ENCODE assay signal across 8 cellular contexts in genomic region chr11:62622476-62622875, GRCh38. TPM values are rescaled to one million over a fixed set of nuclear protein-coding genes. Genes with fewer than 3 reads are reported as not detected.
DNase-seq lines count a peak whose midpoint lies in the region; ATAC-seq, FAIRE-seq and TF ChIP-seq lines count a peak whose summit lies in the region.

No MANE protein-coding gene starts in this region.

- H3K4me1 ChIP-seq in ascending aorta (peaks cover 4 to 10% of the 10 kb centered on the region in 2 donors), lung (ENCODE audit: control insufficient read depth in 2 of 2, insufficient read depth in 2 of 2, low read length in 2 of 2) (peaks cover 5 to 6% of the 10 kb centered on the region in 2 donors), testis (peaks cover 7% of the 10 kb centered on the region)

- CTCF ChIA-PET in activated CD8-positive, alpha-beta memory T cell treated with anti-CD3 and anti-CD28 coated beads, Interleukin-2, amount 10 ng/mL, durations not matched to agents 7 days and 5 days (lab: Charles Lee) = interaction anchor here (0.8 to 4.2 kb wide), 10 partner anchors 11 to 228 kb away, joined by 3 to 39 read pairs (median 6); partner anchors contain the start of genes C11orf98, CSKMT, EML3 and ROM1

- peaks cover 24 to 31% of the 10 kb centered on the region in 2 donors for H3K36me3 ChIP-seq in ascending aorta
- H3K36me3 ChIP-seq in lung (ENCODE audit: control insufficient read depth in 2 of 2, insufficient read depth in 2 of 2, low read length in 2 of 2) = peaks cover 7 to 22% of the 10 kb centered on the region in 2 donors
- no peaks in the 10 kb centered on the region for H3K36me3 ChIP-seq in testis (ENCODE audit: low read depth, missing control alignments)

- H3K27me3 Mint-ChIP-seq in activated CD8-positive, alpha-beta memory T cell treated with anti-CD3 and anti-CD28 coated beads, Interleukin-2, amount 10 ng/mL, durations not matched to agents 7 days and 5 days = no peaks in the 10 kb centered on the region

- peak overlapping the region; percentile 69 to 93 for H3K4me3 ChIP-seq in ascending aorta
- no peak overlapping the region for H3K4me3 ChIP-seq in lung
- H3K4me3 ChIP-seq in testis = peak overlapping the region; percentile 79 to 94

- peak overlapping the region; percentile 85 for H3K27ac Mint-ChIP-seq in activated CD8-positive, alpha-beta memory T cell treated with anti-CD3 and anti-CD28 coated beads, Interleukin-2, amount 10 ng/mL, durations not matched to agents 7 days and 5 days

- DNase-seq in activated CD8-positive, alpha-beta memory T cell treated with anti-CD3 and anti-CD28 coated beads, Interleukin-2, amount 10 ng/mL, durations not matched to agents 7 days and 5 days = no peak
- DNase-seq in activated CD8-positive, alpha-beta memory T cell treated with anti-CD3 and anti-CD28 coated beads, Interleukin-2, amount 50 U/mL, for 48 hours = no peak
- DNase-seq in ascending aorta (ENCODE audit: low spot score in 2 of 2) (no peak), lung (ENCODE audit: low spot score) (no peak), testis (no peak), GM12891 (ENCODE audit: insufficient read length, low spot score) (no peak), NCI-H2227 (lab: John Stamatoyannopoulos, UW; ENCODE audit: unreplicated experiment) (no peak), NCI-H1417 treated with DMSO at 0.1 percent for 48 hours (lab: John Stamatoyannopoulos, UW) (no peak)

- H3K9me3 Mint-ChIP-seq in activated CD8-positive, alpha-beta memory T cell treated with anti-CD3 and anti-CD28 coated beads, Interleukin-2, amount 10 ng/mL, durations not matched to agents 7 days and 5 days (ENCODE audit: low read depth) = no peaks in the 10 kb centered on the region

- H3K9me3 ChIP-seq in ascending aorta (no peaks in the 10 kb centered on the region), lung (ENCODE audit: control insufficient read depth in 2 of 2, insufficient read depth in 1 of 2, low read length in 1 of 2) (no peaks in the 10 kb centered on the region), testis (no peaks in the 10 kb centered on the region)

- no peak for TF ChIP-seq POLR2A in testis (IDR thresholded peaks at IDR 0.05)
- TF ChIP-seq POLR2A in GM12891 (IDR thresholded peaks at IDR 0.05; ENCODE audit: low read depth, low read length) = no peak

- peak overlapping the region; percentile 60 for H3K4me3 Mint-ChIP-seq in activated CD8-positive, alpha-beta memory T cell treated with anti-CD3 and anti-CD28 coated beads, Interleukin-2, amount 10 ng/mL, durations not matched to agents 7 days and 5 days

- ATAC-seq in activated CD8-positive, alpha-beta memory T cell treated with anti-CD3 and anti-CD28 coated beads, Interleukin-2, amount 10 ng/mL, durations not matched to agents 7 days and 5 days = no peak
- no peak for ATAC-seq in lung (ENCODE audit: insufficient read depth, low FRiP score)

- peaks cover 26% of the 10 kb centered on the region for H3K36me3 Mint-ChIP-seq in activated CD8-positive, alpha-beta memory T cell treated with anti-CD3 and anti-CD28 coated beads, Interleukin-2, amount 10 ng/mL, durations not matched to agents 7 days and 5 days

- H3K4me1 Mint-ChIP-seq in activated CD8-positive, alpha-beta memory T cell treated with anti-CD3 and anti-CD28 coated beads, Interleukin-2, amount 10 ng/mL, durations not matched to agents 7 days and 5 days = peaks cover 19% of the 10 kb centered on the region

- intact Hi-C loops in ascending aorta (cut with DNase I) (loop anchor here (1.0 to 2.0 kb wide), 2 partner anchors 24 to 30 kb away; partner anchors contain the start of gene GANAB), testis (cut with DNase I; ENCODE audit: low total_unique reads) (no loop called here)

- no peak for TF ChIP-seq CTCF in ascending aorta (IDR thresholded peaks at IDR 0.05)
- no peak for TF ChIP-seq CTCF in lung (IDR thresholded peaks at IDR 0.05; ENCODE audit: control extremely low read depth, extremely low read depth)
- no peak for TF ChIP-seq CTCF in testis (IDR thresholded peaks at IDR 0.05)

- H3K27ac ChIP-seq in ascending aorta (peak overlapping the region; percentile 67 to 92), lung (ENCODE audit: low read depth in 1 of 2, low read length in 1 of 2) (peak overlapping the region; percentile 80 to 95), testis (peak overlapping the region; percentile 81 to 84)

- FAIRE-seq in GM12891 (lab: Jason Lieb, UNC) = no peak

- H3K27me3 ChIP-seq in ascending aorta = no peaks in the 10 kb centered on the region
- no peaks in the 10 kb centered on the region for H3K27me3 ChIP-seq in lung (ENCODE audit: control insufficient read depth, insufficient read depth)
- no peaks in the 10 kb centered on the region for H3K27me3 ChIP-seq in testis

- 75 to 76% methylated on average over 3 of the region's 3 CpGs for WGBS in lung, 2 donors
- 59 to 77% methylated on average over 3 of the region's 3 CpGs for WGBS in testis, 2 donors

TF ChIP-seq in GM12891, 5 proteins besides CTCF, POLR2A, EP300 and RAD21:
- no peak for TF ChIP-seq PAX5 (IDR thresholded peaks at IDR 0.05; ENCODE audit: insufficient read depth, low read length, severe bottlenecking)
- TF ChIP-seq POLR2AphosphoS5 (IDR thresholded peaks at IDR 0.05; ENCODE audit: low read depth, low read length) = no peak
- TF ChIP-seq POU2F2 (IDR thresholded peaks at IDR 0.05; ENCODE audit: low read depth, low read length) = no peak
- TF ChIP-seq TAF1 (IDR thresholded peaks at IDR 0.05; ENCODE audit: low read depth, low read length) = no peak
- TF ChIP-seq SPI1 (IDR thresholded peaks at IDR 0.05; ENCODE audit: low read depth, low read length) = no peak

RNA-seq across cellular contexts. Expression of gene B3GAT3, which starts 0.7 kb away (rescaled TPM):
- 10 to 100 TPM; 64.5 to 69.7 TPM for total RNA-seq in activated CD8-positive, alpha-beta memory T cell treated with anti-CD3 and anti-CD28 coated beads, Interleukin-2, amount 10 ng/mL, durations not matched to agents 7 days and 5 days
- 61.3 TPM for total RNA-seq in ascending aorta
- total RNA-seq in lung = 10 to 100 TPM; 14.6 to 48.7 TPM
- polyA plus RNA-seq in lung = 10 to 100 TPM; 50.3 to 58.0 TPM
- 10 to 100 TPM; 66.4 to 69.2 TPM for total RNA-seq in testis
- polyA plus RNA-seq in testis (ENCODE audit: insufficient read depth, low read depth, low replicate concordance) = 36.6 TPM
- polyA plus RNA-seq in GM12891 (2012; ENCODE audit: low read depth, missing spikeins) = 31.9 TPM

RNA-seq across cellular contexts. Expression of gene ROM1, which starts 9.4 kb away (rescaled TPM):
- total RNA-seq in activated CD8-positive, alpha-beta memory T cell treated with anti-CD3 and anti-CD28 coated beads, Interleukin-2, amount 10 ng/mL, durations not matched to agents 7 days and 5 days = 1 to 10 TPM; 1.1 to 1.5 TPM
- total RNA-seq in ascending aorta (not detected), lung (1 to 10 TPM; 3.5 to 9.6 TPM), testis (1 to 10 TPM; 6.1 to 9.7 TPM)
- polyA plus RNA-seq in lung (10 to 100 TPM in 1 of 2 donors, 1 to 10 TPM in 1; 9.3 to 17.9 TPM), testis (ENCODE audit: insufficient read depth, low read depth, low replicate concordance) (9.0 TPM)
- polyA plus RNA-seq in GM12891 (2012; ENCODE audit: low read depth, missing spikeins) = 1.5 TPM

RNA-seq across cellular contexts. Expression of gene EML3, which starts 9.9 kb away (rescaled TPM):
- 100 to 1,000 TPM; 132 to 133 TPM for total RNA-seq in activated CD8-positive, alpha-beta memory T cell treated with anti-CD3 and anti-CD28 coated beads, Interleukin-2, amount 10 ng/mL, durations not matched to agents 7 days and 5 days
- total RNA-seq in ascending aorta = 207 TPM
- total RNA-seq in lung = 10 to 100 TPM; 29.1 to 95.4 TPM
- polyA plus RNA-seq in lung = 10 to 100 TPM; 59.5 to 66.4 TPM
- total RNA-seq in testis = 10 to 100 TPM; 39.3 to 57.8 TPM
- polyA plus RNA-seq in testis (ENCODE audit: insufficient read depth, low read depth, low replicate concordance) = 29.3 TPM
- 38.5 TPM for polyA plus RNA-seq in GM12891 (2012; ENCODE audit: low read depth, missing spikeins)

RNA-seq across cellular contexts. Expression of gene MTA2, which starts 20.8 kb away (rescaled TPM):
- total RNA-seq in activated CD8-positive, alpha-beta memory T cell treated with anti-CD3 and anti-CD28 coated beads, Interleukin-2, amount 10 ng/mL, durations not matched to agents 7 days and 5 days = 100 to 1,000 TPM; 245 to 264 TPM
- 79.2 TPM for total RNA-seq in ascending aorta
- total RNA-seq in lung = 10 to 100 TPM; 53.7 to 74.4 TPM
- 10 to 100 TPM; 57.0 to 62.2 TPM for polyA plus RNA-seq in lung
- total RNA-seq in testis = 100 to 1,000 TPM in 1 of 2 donors, 10 to 100 TPM in 1; 97.2 to 115 TPM
- 87.6 TPM for polyA plus RNA-seq in testis (ENCODE audit: insufficient read depth, low read depth, low replicate concordance)
- polyA plus RNA-seq in GM12891 (2012; ENCODE audit: low read depth, missing spikeins) = 89.2 TPM

RNA-seq across cellular contexts. Expression of gene GANAB, which starts 23.9 kb away (rescaled TPM):
- total RNA-seq in activated CD8-positive, alpha-beta memory T cell treated with anti-CD3 and anti-CD28 coated beads, Interleukin-2, amount 10 ng/mL, durations not matched to agents 7 days and 5 days = 100 to 1,000 TPM; 248 to 275 TPM
- total RNA-seq in ascending aorta (326 TPM), lung (100 to 1,000 TPM; 181 to 266 TPM), testis (100 to 1,000 TPM; 152 to 219 TPM)
- polyA plus RNA-seq in lung (100 to 1,000 TPM; 104 to 155 TPM), testis (ENCODE audit: insufficient read depth, low read depth, low replicate concordance) (190 TPM)
- 68.4 TPM for polyA plus RNA-seq in GM12891 (2012; ENCODE audit: low read depth, missing spikeins)
